Comparison of ENCODE assay signal across 13 cellular contexts in the genomic region with DNA sequence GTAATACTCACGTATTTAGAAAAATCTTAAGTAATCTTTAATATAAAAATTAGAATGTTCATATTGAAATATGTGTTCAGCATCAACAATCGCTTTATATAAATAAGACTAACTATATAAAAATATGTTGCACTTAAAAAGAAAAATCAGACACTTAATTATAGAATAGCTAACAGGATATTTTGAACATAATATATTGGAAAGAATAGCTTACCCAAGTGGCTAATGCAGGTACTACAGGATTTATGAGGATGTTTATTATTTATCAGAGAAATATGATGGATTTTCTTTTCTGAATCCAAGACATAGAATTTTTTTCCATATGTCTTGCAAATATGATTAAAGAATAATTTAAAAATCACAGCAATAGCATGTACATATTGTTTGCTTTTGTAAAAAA.
DNase-seq lines count a peak whose midpoint lies in the region; ATAC-seq and TF ChIP-seq lines count a peak whose summit lies in the region.
"Had no signal": no experiment of that assay in that cellular context is flagged by ENCODE, and none has a peak within 500 bp of the region (broad histone marks: within the 10 kb centered on the region; RNA-seq: fewer than 3 reads in every experiment).

No MANE protein-coding gene starts in this region.

- H3K36me3 ChIP-seq in KMS-11 (ENCODE audit: insufficient read depth) (no peaks in the 10 kb centered on the region), mammary epithelial cell (ENCODE audit: insufficient read depth, low read length) (no peaks in the 10 kb centered on the region), neural progenitor cell (no peaks in the 10 kb centered on the region), GM23338 (ENCODE audit: insufficient read depth) (no peaks in the 10 kb centered on the region)
- H3K36me3 ChIP-seq: upper lobe of left lung had no signal

- dilution Hi-C loops in mammary epithelial cell (cut with HindIII; ENCODE audit: low sequenced_read_pairs): no loop called here

- BruUV-seq in mammary epithelial cell (replicated peaks; lab: Mats Ljungman, UMichigan): no TSS peak

- DNase-seq in DMS53 (lab: John Stamatoyannopoulos, UW) (peak; percentile 13), DMS53 treated with DMSO at 0.1 percent for 48 hours (lab: John Stamatoyannopoulos, UW; ENCODE audit: unreplicated experiment) (no peak), mammary epithelial cell (peak; percentile 1), neural progenitor cell (ENCODE audit: low spot score) (no peak), GM23338 (ENCODE audit: low spot score) (no peak)
- no peak for DNase-seq in activated effector memory CD4-positive, alpha-beta T cell treated with Interleukin-2 at 50 U/mL for 16 hours
- DNase-seq: 8988T, hypothalamus, NCI-H187, upper lobe of left lung had no signal

- peaks cover 6% of the 10 kb centered on the region; the same call in 1 of the 2 replicates for H3K9me2 ChIP-seq in GM23338 (ENCODE audit: insufficient read depth)

- no peak overlapping the region for H3K27ac Mint-ChIP-seq in neural progenitor cell
- H3K27ac Mint-ChIP-seq in GM23338: no peak overlapping the region
- H3K27ac Mint-ChIP-seq: activated T-helper 1 cell treated with anti-CD3 and anti-CD28 coated beads, Interleukin-12 subunit alpha, Interleukin-12 subunit beta, Interleukin-2, Interleukin-4 antibody, amounts not matched to agents 30 ng/mL and 10 ng/mL and 1 ng/mL, durations not matched to agents 14 hours and 24 hours and 36 hours had no signal

- H3K79me2 ChIP-seq in KMS-11 (ENCODE audit: insufficient read depth, low read depth) (no peaks in the 10 kb centered on the region), mammary epithelial cell (ENCODE audit: insufficient read depth, low read length) (no peaks in the 10 kb centered on the region), neural progenitor cell (ENCODE audit: low read depth) (no peaks in the 10 kb centered on the region), GM23338 (replicated peaks; ENCODE audit: insufficient read depth) (no peaks in the 10 kb centered on the region)

- no peaks in the 10 kb centered on the region for H3F3A ChIP-seq in neural progenitor cell (ENCODE audit: low read depth)
- H3F3A ChIP-seq in GM23338 (replicated peaks; ENCODE audit: low read depth): no peaks in the 10 kb centered on the region

- H3K27me3 Mint-ChIP-seq in neural progenitor cell (ENCODE audit: insufficient read depth, low read depth) (no peaks in the 10 kb centered on the region), GM23338 (ENCODE audit: insufficient read depth, low read depth, poor library complexity) (no peaks in the 10 kb centered on the region)

- H3K4me1 Mint-ChIP-seq in neural progenitor cell (no peaks in the 10 kb centered on the region), GM23338 (no peaks in the 10 kb centered on the region)

- no peaks in the 10 kb centered on the region for H3K27me3 ChIP-seq in KMS-11 (ENCODE audit: insufficient read depth, low read depth)
- H3K27me3 ChIP-seq in mammary epithelial cell (ENCODE audit: insufficient read depth, low read length): no peaks in the 10 kb centered on the region
- no peaks in the 10 kb centered on the region for H3K27me3 ChIP-seq in neural progenitor cell
- H3K27me3 ChIP-seq in GM23338 (ENCODE audit: insufficient read depth): no peaks in the 10 kb centered on the region
- H3K27me3 ChIP-seq: upper lobe of left lung had no signal

- TF ChIP-seq CTCF in KMS-11 (conservative IDR thresholded peaks at IDR 0.05; ENCODE audit: low read depth, low read length): peak; percentile 39; the same call in 1 of the 2 replicates
- peak; percentile 40 to 49 for TF ChIP-seq CTCF in mammary epithelial cell (conservative IDR thresholded peaks at IDR 0.05 in 1 of 2, IDR thresholded peaks at IDR 0.05 in 1 of 2; ENCODE audit: extremely low read depth in 1 of 2, insufficient read depth in 1 of 2, low read depth in 1 of 2, low read length in 2 of 2)
- TF ChIP-seq CTCF in neural progenitor cell (IDR thresholded peaks at IDR 0.05): peak; percentile 48
- peak in 1 of 2 experiments; percentile 61; a peak in 3 of 4 replicates for TF ChIP-seq CTCF in GM23338 (conservative IDR thresholded peaks at IDR 0.05; ENCODE audit: low read depth in 2 of 2)

- no peaks in the 10 kb centered on the region for H3K9me3 ChIP-seq in mammary epithelial cell (replicated peaks; ENCODE audit: insufficient read depth, low read length)
- no peaks in the 10 kb centered on the region for H3K9me3 ChIP-seq in neural progenitor cell (ENCODE audit: low read depth)
- H3K9me3 ChIP-seq: upper lobe of left lung had no signal

- in situ Hi-C loops in mammary epithelial cell (cut with MboI; ENCODE audit: low sequenced_read_pairs in 2 of 2): no loop called here

- intact Hi-C loops in mammary epithelial cell (cut with micrococcal nuclease): no loop called here

- no peaks in the 10 kb centered on the region for H3K36me3 Mint-ChIP-seq in neural progenitor cell
- H3K36me3 Mint-ChIP-seq in GM23338 (ENCODE audit: low read depth): no peaks in the 10 kb centered on the region

- CTCF ChIA-PET in mammary epithelial cell (lab: Charles Lee; ENCODE audit: low non-redundant PET): no interaction called here

- no peak overlapping the region for H3K4me3 Mint-ChIP-seq in neural progenitor cell
- H3K4me3 Mint-ChIP-seq in GM23338: no peak overlapping the region
- H3K4me3 Mint-ChIP-seq: activated T-helper 1 cell treated with anti-CD3 and anti-CD28 coated beads, Interleukin-12 subunit alpha, Interleukin-12 subunit beta, Interleukin-2, Interleukin-4 antibody, amounts not matched to agents 30 ng/mL and 10 ng/mL and 1 ng/mL, durations not matched to agents 14 hours and 24 hours and 36 hours had no signal

- H2AFZ ChIP-seq in KMS-11 (ENCODE audit: low read depth) (no peak overlapping the region), mammary epithelial cell (ENCODE audit: low read depth, low read length) (no peak overlapping the region), neural progenitor cell (replicated peaks) (no peak overlapping the region), GM23338 (no peak overlapping the region)

- H3K27ac ChIP-seq in KMS-11 (no peak overlapping the region), mammary epithelial cell (ENCODE audit: insufficient read depth, low read depth, low read length) (no peak overlapping the region), neural progenitor cell (no peak overlapping the region), GM23338 (ENCODE audit: low read depth) (no peak overlapping the region)
- H3K27ac ChIP-seq: upper lobe of left lung had no signal

- H3K4me1 ChIP-seq in KMS-11 (ENCODE audit: low read depth, poor library complexity, severe bottlenecking): no peaks in the 10 kb centered on the region
- H3K4me1 ChIP-seq in mammary epithelial cell (ENCODE audit: insufficient read depth, low read length): no peaks in the 10 kb centered on the region
- no peaks in the 10 kb centered on the region for H3K4me1 ChIP-seq in neural progenitor cell
- H3K4me1 ChIP-seq in GM23338 (ENCODE audit: insufficient read depth): no peaks in the 10 kb centered on the region
- H3K4me1 ChIP-seq: upper lobe of left lung had no signal

- H3K4me2 ChIP-seq in KMS-11 (no peak overlapping the region), mammary epithelial cell (ENCODE audit: insufficient read depth, low read depth, low read length) (no peak overlapping the region), neural progenitor cell (no peak overlapping the region), GM23338 (no peak overlapping the region)

- H3K9ac ChIP-seq in KMS-11 (no peak overlapping the region), mammary epithelial cell (ENCODE audit: insufficient read depth, low read length) (no peak overlapping the region), neural progenitor cell (no peak overlapping the region)

- WGBS in mammary epithelial cell (ENCODE audit: low coverage, missing lambda C conversion rate): 68% methylated on average over 2 of the region's 2 CpGs

- H3K9me3 Mint-ChIP-seq in neural progenitor cell (no peaks in the 10 kb centered on the region), GM23338 (0 out of 3 replicates have a peak, but pooled peaks cover 1% of the 10 kb centered on the region)
- H3K9me3 Mint-ChIP-seq: activated T-helper 1 cell treated with anti-CD3 and anti-CD28 coated beads, Interleukin-12 subunit alpha, Interleukin-12 subunit beta, Interleukin-2, Interleukin-4 antibody, amounts not matched to agents 30 ng/mL and 10 ng/mL and 1 ng/mL, durations not matched to agents 14 hours and 24 hours and 36 hours had no signal

- H4K20me1 ChIP-seq in KMS-11 (ENCODE audit: insufficient read depth) (no peaks in the 10 kb centered on the region), mammary epithelial cell (ENCODE audit: insufficient read depth, low read length) (no peaks in the 10 kb centered on the region), neural progenitor cell (ENCODE audit: low read depth) (no peaks in the 10 kb centered on the region), GM23338 (replicated peaks; ENCODE audit: insufficient read depth) (no peaks in the 10 kb centered on the region)

- H3K4me3 ChIP-seq in KMS-11 (IDR thresholded peaks at IDR 0.05; ENCODE audit: insufficient read depth, low read depth, low read length): no peak overlapping the region
- H3K4me3 ChIP-seq in mammary epithelial cell (replicated peaks in 1 of 3; ENCODE audit: insufficient read depth in 1 of 3, low read depth in 2 of 3, low read length in 3 of 3): no peak overlapping the region
- no peak overlapping the region for H3K4me3 ChIP-seq in neural progenitor cell
- H3K4me3 ChIP-seq in GM23338: no peak overlapping the region
- H3K4me3 ChIP-seq: upper lobe of left lung had no signal

- ATAC-seq in GM23338 (no peak), GM19324 (IDR thresholded peaks at IDR 0.05; ENCODE audit: low FRiP score, unreplicated experiment) (no peak)

TF ChIP-seq in GM23338, 12 proteins besides CTCF, POLR2A, EP300 and RAD21 (continues in another document):
- no peak for TF ChIP-seq STAT1 (IDR thresholded peaks at IDR 0.05; ENCODE audit: unreplicated experiment)

Comparison
In these comparisons a context has a peak if more than half of its experiments do, and no peak if none do; other contexts are left out.
1. DNase-seq: peak in DMS53 (single experiment) and mammary epithelial cell (single experiment); none in DMS53 treated with DMSO at 0.1 percent for 48 hours (single experiment), neural progenitor cell (single experiment), GM23338 (single experiment) and activated effector memory CD4-positive, alpha-beta T cell treated with Interleukin-2 at 50 U/mL for 16 hours (single experiment).